In the genomic region with DNA sequence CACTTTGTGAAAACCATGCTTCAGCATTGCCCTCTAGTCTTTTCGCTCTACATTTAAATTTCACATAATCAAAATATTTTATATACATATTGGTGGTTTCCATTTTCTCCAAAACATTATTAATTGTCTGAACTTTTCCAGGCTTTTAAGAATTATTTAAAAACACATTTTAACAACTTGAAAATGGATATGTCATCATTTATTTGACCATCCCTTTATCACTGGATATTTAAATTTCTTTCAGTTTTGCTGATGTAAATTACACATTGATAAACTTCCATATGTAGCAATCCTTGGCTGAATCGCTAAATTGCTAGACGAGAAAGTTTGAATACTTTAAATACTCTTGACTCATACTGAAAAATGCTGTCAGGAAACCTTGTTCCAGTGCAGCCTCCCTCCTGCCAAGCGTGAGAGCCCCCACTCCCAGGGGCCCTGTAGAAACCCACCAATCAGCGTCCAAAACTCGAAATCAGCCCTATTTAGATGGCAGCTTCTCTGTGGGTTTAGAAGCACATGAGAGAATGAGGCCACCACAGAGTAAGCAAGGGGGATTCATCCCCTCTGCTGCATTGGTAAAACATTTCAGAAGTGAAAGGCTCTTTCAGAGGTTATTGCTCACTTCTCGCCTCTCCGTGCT, we compare ENCODE assay signal across 20 cellular contexts.
DNase-seq lines count a peak whose midpoint lies in the region; ATAC-seq, FAIRE-seq and TF ChIP-seq lines count a peak whose summit lies in the region.
"Had no signal": no experiment of that assay in that cellular context is flagged by ENCODE, and none has a peak within 500 bp of the region (broad histone marks: within the 10 kb centered on the region; RNA-seq: fewer than 3 reads in every experiment).

No MANE protein-coding gene starts in this region.

- peaks cover 3% of the 10 kb centered on the region for H3K27me3 Mint-ChIP-seq in glutamatergic neuron (ENCODE audit: unreplicated experiment)
- H3K27me3 Mint-ChIP-seq: activated CD8-positive, alpha-beta memory T cell treated with anti-CD3 and anti-CD28 coated beads, Interleukin-2, amount 10 ng/mL, durations not matched to agents 7 days and 5 days; activated naive CD8-positive, alpha-beta T cell had no signal

- H3K9me3 Mint-ChIP-seq in glutamatergic neuron (ENCODE audit: unreplicated experiment), result peaks cover 4% of the 10 kb centered on the region
- H3K9me3 Mint-ChIP-seq: immature natural killer cell had no signal

- H3K27ac ChIP-seq in RWPE2 (ENCODE audit: poor library complexity, severe bottlenecking), result no peak overlapping the region
- H3K27ac ChIP-seq: colonic mucosa, testis, WERI-Rb-1 had no signal

- H3K36me3 ChIP-seq in RWPE2 (ENCODE audit: low read depth), result no peaks in the 10 kb centered on the region
- H3K36me3 ChIP-seq: colonic mucosa, WERI-Rb-1 had no signal

- FAIRE-seq in frontal cortex (lab: Jason Lieb, UNC), result no peak

- ATAC-seq in GM19463 (IDR thresholded peaks at IDR 0.05; ENCODE audit: unreplicated experiment) (peak; percentile 73), RWPE2 (ENCODE audit: low read depth) (no peak)
- ATAC-seq: activated CD8-positive, alpha-beta memory T cell treated with anti-CD3 and anti-CD28 coated beads, Interleukin-2, amount 10 ng/mL, durations not matched to agents 7 days and 5 days; Panc1 had no signal

- H3K4me1 ChIP-seq in RWPE2 (ENCODE audit: insufficient read depth, poor library complexity, severe bottlenecking), result no peaks in the 10 kb centered on the region
- H3K4me1 ChIP-seq: colonic mucosa, testis had no signal

- peak overlapping the region; percentile 48 for H3K27ac Mint-ChIP-seq in glutamatergic neuron (ENCODE audit: unreplicated experiment)
- H3K27ac Mint-ChIP-seq: activated CD8-positive, alpha-beta memory T cell treated with anti-CD3 and anti-CD28 coated beads, Interleukin-2, amount 10 ng/mL, durations not matched to agents 7 days and 5 days; activated naive CD8-positive, alpha-beta T cell had no signal

- peak; percentile 72 for DNase-seq in AG10803 (ENCODE audit: low read depth)
- DNase-seq in RWPE2 (ENCODE audit: low spot score), result peak; percentile 33
- no peak for DNase-seq in glutamatergic neuron
- no peak for DNase-seq in activated CD4-positive, alpha-beta T cell treated with anti-CD3 and anti-CD28 coated beads for 4 hours
- no peak for DNase-seq in frontal cortex (ENCODE audit: low spot score in 2 of 2)
- DNase-seq in stimulated activated naive CD4-positive, alpha-beta T cell (lab: John Stamatoyannopoulos, UW), result no peak
- no peak for DNase-seq in activated CD8-positive, alpha-beta memory T cell treated with anti-CD3 and anti-CD28 coated beads for 24 hours
- DNase-seq: activated CD8-positive, alpha-beta memory T cell treated with anti-CD3 and anti-CD28 coated beads, Interleukin-2, amount 10 ng/mL, durations not matched to agents 7 days and 5 days; colonic mucosa; immature natural killer cell; mesenchymal stem cell; NCI-H1417 treated with DMSO at 0.1 percent for 48 hours; NCI-H446 treated with DMSO at 0.1 percent for 48 hours; occipital lobe; stimulated activated CD4-positive, alpha-beta T cell treated with anti-CD3 and anti-CD28 coated beads, Interleukin-12 subunit alpha, Interleukin-12 subunit beta, amount 100 ng/mL, for 4 hours; testis had no signal

- H3K27me3 ChIP-seq in RWPE2 (ENCODE audit: insufficient read depth, poor library complexity, severe bottlenecking), result no peaks in the 10 kb centered on the region
- H3K27me3 ChIP-seq: colonic mucosa, testis had no signal

- no peaks in the 10 kb centered on the region for H3K9me3 ChIP-seq in RWPE2 (ENCODE audit: severe bottlenecking)
- H3K9me3 ChIP-seq: colonic mucosa, testis had no signal

- H3K4me3 Mint-ChIP-seq in glutamatergic neuron (ENCODE audit: unreplicated experiment), result peak overlapping the region; percentile 8
- H3K4me3 Mint-ChIP-seq: activated CD8-positive, alpha-beta memory T cell treated with anti-CD3 and anti-CD28 coated beads, Interleukin-2, amount 10 ng/mL, durations not matched to agents 7 days and 5 days; activated naive CD8-positive, alpha-beta T cell; immature natural killer cell had no signal

- no peaks in the 10 kb centered on the region for H3K36me3 Mint-ChIP-seq in glutamatergic neuron (ENCODE audit: unreplicated experiment)
- H3K36me3 Mint-ChIP-seq: activated naive CD8-positive, alpha-beta T cell had no signal

- peaks cover 11% of the 10 kb centered on the region for H3K4me1 Mint-ChIP-seq in glutamatergic neuron (ENCODE audit: low read depth, unreplicated experiment)
- H3K4me1 Mint-ChIP-seq: activated CD8-positive, alpha-beta memory T cell treated with anti-CD3 and anti-CD28 coated beads, Interleukin-2, amount 10 ng/mL, durations not matched to agents 7 days and 5 days; immature natural killer cell had no signal

- TF ChIP-seq CTCF in AG10803 (conservative IDR thresholded peaks at IDR 0.05; ENCODE audit: low read length) (no peak), RWPE2 (IDR thresholded peaks at IDR 0.05; ENCODE audit: poor library complexity, severe bottlenecking) (no peak), glutamatergic neuron (IDR thresholded peaks at IDR 0.05; ENCODE audit: partially characterized antibody, unreplicated experiment) (no peak)

- H3K4me3 ChIP-seq in AG10803 (ENCODE audit: low read length) (no peak overlapping the region), RWPE2 (ENCODE audit: severe bottlenecking) (no peak overlapping the region)
- H3K4me3 ChIP-seq: colonic mucosa, testis had no signal

Comparison
In these comparisons a context has a peak if more than half of its experiments do, and no peak if none do; other contexts are left out.
1. DNase-seq: peak in AG10803 (single experiment) and RWPE2 (single experiment); none in glutamatergic neuron (single experiment), activated CD4-positive, alpha-beta T cell treated with anti-CD3 and anti-CD28 coated beads for 4 hours (0 of 2), frontal cortex (0 of 2), stimulated activated naive CD4-positive, alpha-beta T cell (0 of 6) and activated CD8-positive, alpha-beta memory T cell treated with anti-CD3 and anti-CD28 coated beads for 24 hours (single experiment).